Comparison of ENCODE assay signal across 10 cellular contexts in the genomic region with DNA sequence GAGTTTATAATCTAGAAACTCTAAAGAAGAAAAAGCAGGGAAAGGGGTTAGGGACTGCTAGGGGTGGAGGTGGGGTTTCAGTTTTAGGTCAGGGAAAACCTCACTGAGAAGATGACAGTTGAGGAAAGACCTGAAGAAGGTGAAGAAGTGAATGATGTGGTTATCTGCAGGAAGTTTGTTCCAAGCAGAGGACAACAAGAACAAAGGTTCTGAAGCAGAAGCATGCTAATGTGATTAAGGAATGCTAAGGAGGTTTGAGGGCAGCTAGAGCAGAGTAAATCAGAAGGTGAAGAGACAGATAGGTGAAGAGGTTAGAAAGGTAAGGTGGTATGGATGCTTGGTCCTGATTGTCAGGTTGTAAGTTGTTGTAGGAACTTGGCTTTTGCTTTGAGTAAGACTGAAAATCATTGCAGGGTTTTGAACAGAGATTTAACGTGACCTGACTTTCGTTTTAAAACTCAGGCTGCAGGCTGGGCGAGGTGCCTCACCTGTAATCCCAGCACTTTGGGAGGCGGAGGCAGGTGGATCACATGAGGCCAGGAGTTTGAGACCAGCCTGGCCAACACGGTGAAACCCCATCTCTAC. TPM values are rescaled to one million over a fixed set of nuclear protein-coding genes. Genes with fewer than 3 reads are reported as not detected.
DNase-seq lines count a peak whose midpoint lies in the region; ATAC-seq and TF ChIP-seq lines count a peak whose summit lies in the region.
"Had no signal": no experiment of that assay in that cellular context is flagged by ENCODE, and none has a peak within 500 bp of the region (broad histone marks: within the 10 kb centered on the region; RNA-seq: fewer than 3 reads in every experiment).

No MANE protein-coding gene starts in this region.

- intact Hi-C loops in MCF 10A (cut with micrococcal nuclease) (no loop called here), breast epithelium (cut with DNase I; ENCODE audit: low total_unique reads) (loop anchor here (10.0 kb wide), 1 partner anchor 61 kb away; no protein-coding TSS in a partner anchor)

- H3K36me3 Mint-ChIP-seq in MCF 10A (ENCODE audit: insufficient read depth, unreplicated experiment): peaks cover 14% of the 10 kb centered on the region
- peaks cover 3% of the 10 kb centered on the region for H3K36me3 Mint-ChIP-seq in T-helper 1 cell treated with Interleukin-12 subunit alpha and Interleukin-12 subunit beta and Interleukin-4 antibody, amounts not matched to agents 30 μg/mL and 1 μg/mL, for 36 hours (ENCODE audit: low read depth)

- no peak overlapping the region for H3K27ac ChIP-seq in breast epithelium
- H3K27ac ChIP-seq: body of pancreas had no signal

- H3K4me3 ChIP-seq in breast epithelium: no peak overlapping the region
- H3K4me3 ChIP-seq: body of pancreas had no signal

- BruUV-seq in MCF 10A (replicated peaks; lab: Mats Ljungman, UMichigan): no TSS peak

- ATAC-seq in HG02642 (IDR thresholded peaks at IDR 0.05; ENCODE audit: poor library complexity, unreplicated experiment): peak; percentile 44
- ATAC-seq in stimulated activated naive CD8-positive, alpha-beta T cell treated with anti-CD3 and anti-CD28 coated beads, Interleukin-15, amount 100 ng/mL, for 72 hours: peak; percentile 62
- ATAC-seq: body of pancreas, left lobe of liver had no signal

- DNase-seq in MCF 10A (ENCODE audit: unreplicated experiment) (no peak), breast epithelium (ENCODE audit: low spot score in 2 of 2) (no peak), NOMO-1 treated with DMSO at 0.1 percent for 48 hours (lab: John Stamatoyannopoulos, UW; ENCODE audit: unreplicated experiment) (no peak), activated gamma-delta T cell treated with Interleukin-2 at 50 U/mL for 16 hours (no peak), NCI-H2171 treated with DMSO at 0.1 percent for 48 hours (lab: John Stamatoyannopoulos, UW) (no peak)
- DNase-seq in stimulated activated naive CD8-positive, alpha-beta T cell treated with anti-CD3 and anti-CD28 coated beads, Interleukin-15, amount 100 ng/mL, for 72 hours: no peak
- DNase-seq: body of pancreas had no signal

- H3K27ac Mint-ChIP-seq in MCF 10A (ENCODE audit: low read depth, unreplicated experiment): peak overlapping the region; percentile 70
- H3K27ac Mint-ChIP-seq in T-helper 1 cell treated with Interleukin-12 subunit alpha and Interleukin-12 subunit beta and Interleukin-4 antibody, amounts not matched to agents 30 μg/mL and 1 μg/mL, for 36 hours: peak overlapping the region; percentile 13
- H3K27ac Mint-ChIP-seq in stimulated activated naive CD8-positive, alpha-beta T cell treated with anti-CD3 and anti-CD28 coated beads, Interleukin-15, amount 100 ng/mL, for 72 hours: peak overlapping the region in 1 of 2 donors; percentile 19

- H3K4me3 Mint-ChIP-seq in MCF 10A (ENCODE audit: unreplicated experiment): no peak overlapping the region
- H3K4me3 Mint-ChIP-seq in T-helper 1 cell treated with Interleukin-12 subunit alpha and Interleukin-12 subunit beta and Interleukin-4 antibody, amounts not matched to agents 30 μg/mL and 1 μg/mL, for 36 hours: peak overlapping the region; percentile 13
- peak overlapping the region; percentile 3 to 51 for H3K4me3 Mint-ChIP-seq in stimulated activated naive CD8-positive, alpha-beta T cell treated with anti-CD3 and anti-CD28 coated beads, Interleukin-15, amount 100 ng/mL, for 72 hours

- H3K27me3 Mint-ChIP-seq in MCF 10A (ENCODE audit: insufficient read depth, unreplicated experiment): no peaks in the 10 kb centered on the region
- no peaks in the 10 kb centered on the region for H3K27me3 Mint-ChIP-seq in T-helper 1 cell treated with Interleukin-12 subunit alpha and Interleukin-12 subunit beta and Interleukin-4 antibody, amounts not matched to agents 30 μg/mL and 1 μg/mL, for 36 hours (ENCODE audit: low read depth)
- H3K27me3 Mint-ChIP-seq in stimulated activated naive CD8-positive, alpha-beta T cell treated with anti-CD3 and anti-CD28 coated beads, Interleukin-15, amount 100 ng/mL, for 72 hours: no peaks in the 10 kb centered on the region

- no peaks in the 10 kb centered on the region for H3K36me3 ChIP-seq in breast epithelium

- no peaks in the 10 kb centered on the region for H3K27me3 ChIP-seq in breast epithelium
- H3K27me3 ChIP-seq: body of pancreas had no signal

- TF ChIP-seq POLR2A in breast epithelium (IDR thresholded peaks at IDR 0.05): no peak

- H3K9me3 ChIP-seq in breast epithelium: no peaks in the 10 kb centered on the region
- H3K9me3 ChIP-seq: body of pancreas had no signal

- no peaks in the 10 kb centered on the region for H3K9me3 Mint-ChIP-seq in MCF 10A (ENCODE audit: unreplicated experiment)
- H3K9me3 Mint-ChIP-seq in T-helper 1 cell treated with Interleukin-12 subunit alpha and Interleukin-12 subunit beta and Interleukin-4 antibody, amounts not matched to agents 30 μg/mL and 1 μg/mL, for 36 hours: no peaks in the 10 kb centered on the region
- H3K9me3 Mint-ChIP-seq in stimulated activated naive CD8-positive, alpha-beta T cell treated with anti-CD3 and anti-CD28 coated beads, Interleukin-15, amount 100 ng/mL, for 72 hours: no peaks in the 10 kb centered on the region

- CTCF ChIA-PET in MCF 10A (lab: Yijun Ruan, JAX): interaction anchor here (0.6 to 0.7 kb wide), 3 partner anchors 44 to 954 kb away, joined by 3 to 4 read pairs (median 3); no protein-coding TSS in a partner anchor

- TF ChIP-seq CTCF in MCF 10A (IDR thresholded peaks at IDR 0.05; ENCODE audit: unreplicated experiment) (no peak), breast epithelium (IDR thresholded peaks at IDR 0.05) (no peak)

- peaks cover 36% of the 10 kb centered on the region for H3K4me1 Mint-ChIP-seq in MCF 10A (ENCODE audit: insufficient read depth, unreplicated experiment)
- peaks cover 45% of the 10 kb centered on the region for H3K4me1 Mint-ChIP-seq in T-helper 1 cell treated with Interleukin-12 subunit alpha and Interleukin-12 subunit beta and Interleukin-4 antibody, amounts not matched to agents 30 μg/mL and 1 μg/mL, for 36 hours (ENCODE audit: low read depth)
- peaks cover 60% of the 10 kb centered on the region for H3K4me1 Mint-ChIP-seq in stimulated activated naive CD8-positive, alpha-beta T cell treated with anti-CD3 and anti-CD28 coated beads, Interleukin-15, amount 100 ng/mL, for 72 hours

- H3K4me1 ChIP-seq in breast epithelium: no peaks in the 10 kb centered on the region

- POLR2A ChIA-PET in MCF 10A (lab: Yijun Ruan, JAX): interaction anchor here (1.0 to 2.0 kb wide), 2 partner anchors 9 to 37 kb away, joined by 9 to 10 read pairs; partner anchors contain the start of genes ACAA1 and OXSR1

RNA-seq across cellular contexts. Expression of gene OXSR1, which starts 8.6 kb away (rescaled TPM):
- total RNA-seq in MCF 10A (2022): 71.7 and 75.5 TPM in 2 replicates
- 10 to 100 TPM; 29.0 to 41.6 (median 33.1) TPM for total RNA-seq in breast epithelium

RNA-seq across cellular contexts. Expression of gene MYD88, which starts 35.5 kb away (rescaled TPM):
- total RNA-seq in MCF 10A (2022): 19.7 and 21.2 TPM in 2 replicates
- total RNA-seq in breast epithelium: 10 to 100 TPM; 33.4 to 36.0 (median 35.3) TPM

RNA-seq across cellular contexts. Expression of gene ACAA1, which starts 37.0 kb away (rescaled TPM):
- total RNA-seq in MCF 10A (2022) (36.6 and 46.7 TPM in 2 replicates), breast epithelium (10 to 100 TPM; 69.2 to 87.5 (median 83.9) TPM)
